14 cellular contexts compared by ENCODE assay signal in the genomic region with DNA sequence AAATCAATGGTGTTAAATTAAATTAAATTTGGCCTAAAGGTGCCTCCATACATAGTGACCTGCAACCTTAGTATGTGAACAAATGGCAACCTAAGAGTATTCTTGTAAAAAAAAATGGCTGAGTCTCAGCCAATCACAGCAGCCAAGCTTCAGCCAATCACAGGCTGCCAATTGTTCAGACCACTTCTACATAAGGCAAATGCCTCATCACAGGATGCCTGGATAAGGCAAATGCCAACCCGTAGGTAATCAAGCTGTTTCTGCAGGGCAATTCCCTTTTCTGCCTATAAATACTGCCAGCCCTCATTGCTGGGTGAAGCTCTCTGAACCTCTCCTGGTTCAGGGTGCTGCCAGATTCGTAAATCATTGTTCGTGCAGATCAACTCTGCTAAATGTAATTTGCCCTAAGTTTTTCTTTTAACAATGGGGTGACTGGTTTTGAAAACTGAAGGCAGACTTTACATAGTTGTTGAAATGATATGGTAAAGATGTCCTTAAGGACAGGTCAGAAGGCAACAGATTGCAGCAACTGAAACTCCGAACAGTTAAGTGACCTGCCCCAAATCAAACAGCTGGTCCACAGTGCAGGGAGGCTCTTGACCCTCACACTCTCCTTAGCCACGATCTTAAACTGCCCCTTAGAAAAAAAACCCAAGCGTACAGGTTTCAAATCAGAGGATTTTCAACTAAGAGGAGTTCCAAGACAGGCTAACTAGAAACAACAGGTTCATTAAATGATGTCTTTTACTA. TPM values are rescaled to one million over a fixed set of nuclear protein-coding genes. Genes with fewer than 3 reads are reported as not detected.
DNase-seq lines count a peak whose midpoint lies in the region; ATAC-seq and TF ChIP-seq lines count a peak whose summit lies in the region.
"Had no signal": no experiment of that assay in that cellular context is flagged by ENCODE, and none has a peak within 500 bp of the region (broad histone marks: within the 10 kb centered on the region; RNA-seq: fewer than 3 reads in every experiment).

No MANE protein-coding gene starts in this region.

- no peaks in the 10 kb centered on the region for H3K27me3 Mint-ChIP-seq in neural crest cell (ENCODE audit: low read depth)

- DNase-seq in DMS 273 (lab: John Stamatoyannopoulos, UW; ENCODE audit: unreplicated experiment) (peak; percentile 22), DMS 273 treated with DMSO at 0.1 percent for 48 hours (lab: John Stamatoyannopoulos, UW) (no peak), Kasumi-1 (lab: John Stamatoyannopoulos, UW) (peak; percentile 25 to 26), neural crest cell (ENCODE audit: low read depth, low spot score) (no peak), HEK293T (ENCODE audit: extremely low spot score) (no peak), cerebellum (ENCODE audit: low spot score) (no peak)
- DNase-seq: activated CD4-positive, CD25-positive, alpha-beta regulatory T cell treated with anti-CD3 and anti-CD28 coated beads, Interleukin-2, amount 50 U/mL, for 72 hours; DMS79; effector CD8-positive, alpha-beta T cell; midbrain; NCI-H2107 had no signal

- peaks cover 71% of the 10 kb centered on the region for H3K4me1 Mint-ChIP-seq in neural crest cell

- H3K9me3 Mint-ChIP-seq in neural crest cell: no peaks in the 10 kb centered on the region

- POLR2A ChIA-PET in HEK293T (lab: Yijun Ruan, JAX): no interaction called here

- no peak overlapping the region for H3K4me3 Mint-ChIP-seq in neural crest cell

- CTCF ChIA-PET in HEK293T (lab: Yijun Ruan, JAX): interaction anchor here (0.7 kb wide), 1 partner anchor 18 kb away, joined by 3 read pairs; no protein-coding TSS in a partner anchor

- no peak for TF ChIP-seq CTCF in neural crest cell (conservative IDR thresholded peaks at IDR 0.05)

- no peak for ATAC-seq in GM21367 (IDR thresholded peaks at IDR 0.05; ENCODE audit: unreplicated experiment)

- H3K36me3 Mint-ChIP-seq in neural crest cell (ENCODE audit: low read depth): peaks cover 12% of the 10 kb centered on the region

- peak overlapping the region; percentile 19 for H3K27ac ChIP-seq in cingulate gyrus (ENCODE audit: low read depth, low read length)
- H3K27ac ChIP-seq: 22Rv1 had no signal

- peak overlapping the region; percentile 82 for H3K27ac Mint-ChIP-seq in neural crest cell (ENCODE audit: unreplicated experiment)

TF ChIP-seq in HEK293T, 16 proteins besides CTCF, POLR2A, EP300 and RAD21:
- TF ChIP-seq HDGF (IDR thresholded peaks at IDR 0.05; ENCODE audit: borderline replicate concordance): no peak
- no peak for TF ChIP-seq FOXK2 (IDR thresholded peaks at IDR 0.05)
- TF ChIP-seq SUZ12 (IDR thresholded peaks at IDR 0.05): no peak
- TF ChIP-seq ARNT (IDR thresholded peaks at IDR 0.05): no peak
- no peak for TF ChIP-seq ZNF384 (IDR thresholded peaks at IDR 0.05)
- TF ChIP-seq FOXA1 (IDR thresholded peaks at IDR 0.05): no peak
- TF ChIP-seq LEF1 (IDR thresholded peaks at IDR 0.05; ENCODE audit: borderline replicate concordance): no peak
- TF ChIP-seq, protein P1, sequence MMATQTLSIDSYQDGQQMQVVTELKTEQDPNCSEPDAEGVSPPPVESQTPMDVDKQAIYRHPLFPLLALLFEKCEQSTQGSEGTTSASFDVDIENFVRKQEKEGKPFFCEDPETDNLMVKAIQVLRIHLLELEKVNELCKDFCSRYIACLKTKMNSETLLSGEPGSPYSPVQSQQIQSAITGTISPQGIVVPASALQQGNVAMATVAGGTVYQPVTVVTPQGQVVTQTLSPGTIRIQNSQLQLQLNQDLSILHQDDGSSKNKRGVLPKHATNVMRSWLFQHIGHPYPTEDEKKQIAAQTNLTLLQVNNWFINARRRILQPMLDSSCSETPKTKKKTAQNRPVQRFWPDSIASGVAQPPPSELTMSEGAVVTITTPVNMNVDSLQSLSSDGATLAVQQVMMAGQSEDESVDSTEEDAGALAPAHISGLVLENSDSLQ (IDR thresholded peaks at IDR 0.05): no peak
- no peak for TF ChIP-seq TARDBP (IDR thresholded peaks at IDR 0.05)
- no peak for TF ChIP-seq L3MBTL2 (conservative IDR thresholded peaks at IDR 0.05)
- TF ChIP-seq BHLHE40 (IDR thresholded peaks at IDR 0.05; ENCODE audit: borderline replicate concordance): no peak
- no peak for TF ChIP-seq NFRKB (IDR thresholded peaks at IDR 0.05)
- no peak for TF ChIP-seq SP1 (IDR thresholded peaks at IDR 0.05)
- TF ChIP-seq FOXM1 (IDR thresholded peaks at IDR 0.05; ENCODE audit: borderline replicate concordance): no peak

RNA-seq across cellular contexts. Expression of gene N4BP1, which starts 50.3 kb away (rescaled TPM):
- total RNA-seq in neural crest cell: 29.9 and 34.9 TPM in 2 replicates
- 33.5 TPM for total RNA-seq in cerebellum

Comparison
In these comparisons a context has a peak if more than half of its experiments do, and no peak if none do; other contexts are left out.
1. DNase-seq: peak in DMS 273 (single experiment) and Kasumi-1 (2 of 2); none in DMS 273 treated with DMSO at 0.1 percent for 48 hours (single experiment), neural crest cell (single experiment), HEK293T (single experiment) and cerebellum (single experiment).